4 cellular contexts compared by ENCODE assay signal in genomic region chr15:41148065-41148464, GRCh38.
TF ChIP-seq lines count a peak whose summit lies in the region.

No MANE protein-coding gene starts in this region.

TF ChIP-seq in SK-N-SH, 30 proteins besides CTCF, POLR2A, EP300 and RAD21:
- TF ChIP-seq FOSL2 (IDR thresholded peaks at IDR 0.05; ENCODE audit: borderline replicate concordance, low read depth) (no peak), RXRA (IDR thresholded peaks at IDR 0.05; ENCODE audit: borderline replicate concordance, low read depth) (no peak), PBX3 (IDR thresholded peaks at IDR 0.05) (no peak), GATA2 (CRISPR knock-in tag; IDR thresholded peaks at IDR 0.05) (no peak), RFX5 (IDR thresholded peaks at IDR 0.05; ENCODE audit: low read length) (no peak), NRF1 (IDR thresholded peaks at IDR 0.05; ENCODE audit: low read depth, low read length) (no peak), GABPA (IDR thresholded peaks at IDR 0.05; ENCODE audit: low read depth) (no peak), USF1 (IDR thresholded peaks at IDR 0.05; ENCODE audit: borderline replicate concordance, low read depth) (no peak)
TF ChIP-seq in SK-N-SH: peak in this region for 0.

TF ChIP-seq in SK-N-SH treated with all-trans-retinoic acid at 6 μM for 48 hours, 23 proteins besides CTCF, POLR2A, EP300 and RAD21:
- no peak for TF ChIP-seq CREB5 (CRISPR knock-in tag; IDR thresholded peaks at IDR 0.05; ENCODE audit: low read depth)
- no peak for TF ChIP-seq PPARA (CRISPR knock-in tag; IDR thresholded peaks at IDR 0.05; ENCODE audit: borderline replicate concordance)
TF ChIP-seq in SK-N-SH treated with all-trans-retinoic acid at 6 μM for 48 hours: peak in this region for 0.

TF ChIP-seq in IMR-90, 13 proteins besides CTCF, POLR2A, EP300 and RAD21:
- TF ChIP-seq ELK1 (IDR thresholded peaks at IDR 0.05; ENCODE audit: borderline replicate concordance, low read depth, low read length), result no peak
- peak; percentile 59 for TF ChIP-seq MAFK (IDR thresholded peaks at IDR 0.05; ENCODE audit: low read depth, low read length)
- no peak for TF ChIP-seq CHD1 (IDR thresholded peaks at IDR 0.05; ENCODE audit: low read depth, low read length)

TF ChIP-seq in K562, 482 proteins besides CTCF, POLR2A, EP300 and RAD21:
- TF ChIP-seq ATF7 (IDR thresholded peaks at IDR 0.05) (no peak), ZFP30 (CRISPR knock-in tag; IDR thresholded peaks at IDR 0.05; ENCODE audit: borderline replicate concordance) (no peak), ZNF175 (CRISPR knock-in tag; IDR thresholded peaks at IDR 0.05; ENCODE audit: low read depth) (no peak), ZNF184 (CRISPR knock-in tag; IDR thresholded peaks at IDR 0.05) (no peak), ZNF316 (IDR thresholded peaks at IDR 0.05) (peak; percentile 72), C11orf30 (IDR thresholded peaks at IDR 0.05; ENCODE audit: low read depth) (peak; percentile 46; the same call in 1 of the 2 replicates), KAT8 (IDR thresholded peaks at IDR 0.05; ENCODE audit: low read depth) (no peak), CXXC5 (CRISPR knock-in tag; IDR thresholded peaks at IDR 0.05) (no peak), NR2C2 (CRISPR knock-in tag; IDR thresholded peaks at IDR 0.05) (no peak), NR2C2 (tag; IDR thresholded peaks at IDR 0.05) (no peak), GABPB1 (CRISPR knock-in tag; IDR thresholded peaks at IDR 0.05) (no peak)
